23 cellular contexts compared by ENCODE assay signal in the genomic region with DNA sequence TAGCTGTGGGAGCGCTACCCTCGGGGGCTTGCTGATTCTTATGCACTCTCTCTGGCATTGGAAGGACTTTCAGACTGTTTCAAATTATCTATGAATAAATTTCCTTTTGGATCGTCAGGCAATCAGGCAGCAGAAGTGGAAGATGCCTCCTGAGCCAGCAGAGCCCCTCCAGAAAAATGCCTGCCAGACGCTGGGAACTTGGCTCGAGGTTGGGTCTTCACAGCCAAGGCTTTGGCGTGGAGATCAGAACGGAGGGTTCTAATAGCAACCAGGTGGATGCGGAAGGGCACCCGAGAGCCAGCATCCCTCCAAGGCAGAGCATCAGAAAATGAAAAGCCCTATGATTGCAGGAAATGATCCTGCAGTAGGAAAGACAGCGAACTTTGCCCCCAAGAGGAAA.
DNase-seq lines count a peak whose midpoint lies in the region; ATAC-seq and TF ChIP-seq lines count a peak whose summit lies in the region.
"Had no signal": no experiment of that assay in that cellular context is flagged by ENCODE, and none has a peak within 500 bp of the region (broad histone marks: within the 10 kb centered on the region; RNA-seq: fewer than 3 reads in every experiment).

No MANE protein-coding gene starts in this region.

- no peak overlapping the region for H3K4me3 Mint-ChIP-seq in type B pancreatic cell
- H3K4me3 Mint-ChIP-seq: CD4-positive, alpha-beta memory T cell had no signal

- DNase-seq in DMS79 treated with DMSO at 0.1 percent for 48 hours (lab: John Stamatoyannopoulos, UW), result peak; percentile 27
- DNase-seq in NCI-H1105 treated with DMSO at 0.1 percent for 48 hours (lab: John Stamatoyannopoulos, UW), result peak; percentile 30
- DNase-seq in cerebellar nuclear complex (lab: John Stamatoyannopoulos, UW), result peak; percentile 46 to 63
- DNase-seq in type B pancreatic cell (ENCODE audit: extremely low spot score, unreplicated experiment), result no peak
- no peak for DNase-seq in esophagus squamous epithelium (lab: John Stamatoyannopoulos, UW)
- DNase-seq in effector memory CD4-positive, alpha-beta T cell, result no peak
- DNase-seq: CD4-positive, alpha-beta memory T cell; COR-L47; IMR-90; KG1; MM.1S; NCI-H1417 treated with DMSO at 0.1 percent for 48 hours; NCI-H187; NCI-H2081 treated with DMSO at 0.1 percent for 48 hours; NCI-H2171 treated with DMSO at 0.1 percent for 48 hours; NCI-H526; NCI-H82; SHP77; SW 1271 had no signal

- H3K4me1 ChIP-seq in esophagus squamous epithelium, result no peaks in the 10 kb centered on the region
- H3K4me1 ChIP-seq in effector memory CD4-positive, alpha-beta T cell (ENCODE audit: control insufficient read depth, insufficient read depth, low read length, poor library complexity, severe bottlenecking), result no peaks in the 10 kb centered on the region
- H3K4me1 ChIP-seq: A549 had no signal

- H3K36me3 ChIP-seq in esophagus squamous epithelium, result no peaks in the 10 kb centered on the region
- no peaks in the 10 kb centered on the region for H3K36me3 ChIP-seq in effector memory CD4-positive, alpha-beta T cell (ENCODE audit: control insufficient read depth, insufficient read depth, low read length)

- no peaks in the 10 kb centered on the region for H3K9me3 ChIP-seq in esophagus squamous epithelium
- no peaks in the 10 kb centered on the region for H3K9me3 ChIP-seq in effector memory CD4-positive, alpha-beta T cell (ENCODE audit: control insufficient read depth, low read length)
- H3K9me3 ChIP-seq: A549 had no signal

- H3K9me3 Mint-ChIP-seq in type B pancreatic cell, result peaks cover 6% of the 10 kb centered on the region
- H3K9me3 Mint-ChIP-seq: CD4-positive, alpha-beta memory T cell had no signal

- TF ChIP-seq CTCF in type B pancreatic cell (conservative IDR thresholded peaks at IDR 0.05) (no peak), esophagus squamous epithelium (IDR thresholded peaks at IDR 0.05) (no peak)

- peak overlapping the region; percentile 63 for H3K27ac Mint-ChIP-seq in type B pancreatic cell
- H3K27ac Mint-ChIP-seq: CD4-positive, alpha-beta memory T cell had no signal

- H3K27me3 Mint-ChIP-seq in type B pancreatic cell, result no peaks in the 10 kb centered on the region

- peaks cover 3% of the 10 kb centered on the region for H3K36me3 Mint-ChIP-seq in type B pancreatic cell
- H3K36me3 Mint-ChIP-seq: CD4-positive, alpha-beta memory T cell had no signal

- ATAC-seq in GM21526 (IDR thresholded peaks at IDR 0.05; ENCODE audit: low FRiP score, unreplicated experiment), result no peak
- ATAC-seq: A549, HCT116 had no signal

- H3K27me3 ChIP-seq in esophagus squamous epithelium, result no peaks in the 10 kb centered on the region
- peaks cover 3% of the 10 kb centered on the region for H3K27me3 ChIP-seq in effector memory CD4-positive, alpha-beta T cell (replicated peaks; ENCODE audit: control insufficient read depth, insufficient read depth, low read length, poor library complexity, severe bottlenecking)

- 59 to 77% methylated on average over 8 to 9 of the region's 10 CpGs for WGBS in esophagus squamous epithelium, 2 donors

- H3K4me1 Mint-ChIP-seq in type B pancreatic cell (ENCODE audit: unreplicated experiment), result peaks cover 41% of the 10 kb centered on the region
- H3K4me1 Mint-ChIP-seq: CD4-positive, alpha-beta memory T cell had no signal

- H3K27ac ChIP-seq in esophagus squamous epithelium, result no peak overlapping the region
- H3K27ac ChIP-seq in effector memory CD4-positive, alpha-beta T cell (ENCODE audit: insufficient read depth, low read length, poor library complexity, severe bottlenecking), result no peak overlapping the region
- H3K27ac ChIP-seq: A549, RWPE1 had no signal

- intact Hi-C loops in esophagus squamous epithelium (cut with DNase I), result no loop called here

- TF ChIP-seq POLR2A in esophagus squamous epithelium (IDR thresholded peaks at IDR 0.05), result no peak

- H3K4me3 ChIP-seq in esophagus squamous epithelium, result no peak overlapping the region
- H3K4me3 ChIP-seq in effector memory CD4-positive, alpha-beta T cell (ENCODE audit: insufficient read depth, low read depth, low read length, poor library complexity, severe bottlenecking), result no peak overlapping the region
- H3K4me3 ChIP-seq: A549 had no signal

Comparison
In these comparisons a context has a peak if more than half of its experiments do, and no peak if none do; other contexts are left out.
1. DNase-seq: peak in DMS79 treated with DMSO at 0.1 percent for 48 hours (single experiment), NCI-H1105 treated with DMSO at 0.1 percent for 48 hours (single experiment) and cerebellar nuclear complex (2 of 2); none in type B pancreatic cell (single experiment), esophagus squamous epithelium (single experiment) and effector memory CD4-positive, alpha-beta T cell (0 of 3).